ENCODE assay signal across 9 cellular contexts in the genomic region with DNA sequence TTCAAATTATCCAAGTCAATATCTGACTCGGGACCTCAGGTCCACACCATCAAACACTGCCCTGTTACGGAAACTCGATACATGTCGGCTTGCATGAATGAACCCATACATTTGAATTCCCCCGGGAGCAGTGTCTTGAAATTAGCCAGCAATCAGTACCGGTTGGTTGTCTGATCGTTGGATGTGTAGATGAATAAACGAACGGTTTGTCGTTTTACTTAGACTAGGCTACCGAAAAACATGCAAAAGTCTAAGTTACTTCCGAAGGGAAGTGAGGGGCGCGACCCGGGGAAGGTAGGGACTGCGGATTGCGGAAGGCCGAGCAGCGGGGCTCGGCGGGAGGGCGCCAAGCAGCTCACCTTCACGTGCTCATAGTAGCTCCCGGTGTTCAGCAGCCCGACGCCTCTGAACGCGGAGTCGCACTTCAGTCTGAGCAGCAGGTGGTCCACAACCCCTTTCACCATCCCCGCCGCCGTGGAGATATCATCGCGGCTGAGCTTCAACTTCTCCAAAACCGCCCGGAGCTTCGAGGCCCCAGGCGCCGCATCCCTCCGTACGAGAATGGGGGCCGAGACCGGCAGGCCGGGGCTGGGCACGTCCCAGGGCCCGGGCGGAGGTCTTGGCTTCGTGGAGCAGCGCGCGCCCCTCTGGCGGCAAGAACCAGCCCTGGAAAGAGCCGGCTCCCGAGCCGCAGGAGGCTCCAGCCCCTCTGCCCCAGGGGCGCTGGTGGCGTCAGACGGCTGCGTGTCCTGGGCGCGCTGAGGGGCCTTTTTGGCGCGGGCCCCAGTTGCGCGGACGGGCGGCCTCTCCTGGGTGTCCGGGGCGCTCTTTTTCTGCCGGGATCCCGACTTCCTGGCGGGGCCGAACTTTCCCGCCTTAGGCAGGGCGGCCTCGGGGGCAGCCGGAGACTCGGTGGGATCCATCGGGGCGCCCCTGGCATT. TPM values are rescaled to one million over a fixed set of nuclear protein-coding genes. Genes with fewer than 3 reads are reported as not detected.
DNase-seq lines count a peak whose midpoint lies in the region; ATAC-seq, FAIRE-seq and TF ChIP-seq lines count a peak whose summit lies in the region.
"Had no signal": no experiment of that assay in that cellular context is flagged by ENCODE, and none has a peak within 500 bp of the region (broad histone marks: within the 10 kb centered on the region; RNA-seq: fewer than 3 reads in every experiment).

No MANE protein-coding gene starts in this region.

- intact Hi-C loops in K562 (cut with micrococcal nuclease) = no loop called here

- no peak for TF ChIP-seq RAD21 in K562 (CRISPR knock-in tag; conservative IDR thresholded peaks at IDR 0.05 in 1 of 2, IDR thresholded peaks at IDR 0.05 in 1 of 2)

- no peaks in the 10 kb centered on the region for H3K9me1 ChIP-seq in K562 (ENCODE audit: control insufficient read depth, insufficient read depth, low read length)

- no peak for FAIRE-seq in K562 (lab: Jason Lieb, UNC)
- FAIRE-seq in small intestine (lab: Jason Lieb, UNC) = no peak
- FAIRE-seq: colon had no signal

- no peak overlapping the region for H3K9ac ChIP-seq in K562 (ENCODE audit: insufficient read depth in 1 of 2, low read depth in 2 of 2, low read length in 2 of 2)

- no TSS peak for BruUV-seq in K562 (replicated peaks; lab: Mats Ljungman, UMichigan)

- H3K36me3 ChIP-seq in K562 (ENCODE audit: control insufficient read depth, insufficient read depth, low read length) (no peaks in the 10 kb centered on the region), small intestine (ENCODE audit: control insufficient read depth in 2 of 2, insufficient read depth in 2 of 2, low read length in 2 of 2) (peaks cover 0 to 3% of the 10 kb centered on the region in 2 donors)

- H3K27me3 ChIP-seq in K562 (ENCODE audit: control insufficient read depth in 2 of 2, insufficient read depth in 2 of 2, low read length in 2 of 2) = no peaks in the 10 kb centered on the region
- no peaks in the 10 kb centered on the region for H3K27me3 ChIP-seq in small intestine (ENCODE audit: control insufficient read depth in 2 of 2, insufficient read depth in 2 of 2, low read length in 2 of 2)

- no peak for TF ChIP-seq POLR2A in K562 (conservative IDR thresholded peaks at IDR 0.05)

- peak; percentile 47 for ATAC-seq in GM21529 (IDR thresholded peaks at IDR 0.05; ENCODE audit: unreplicated experiment)
- ATAC-seq in K562 = no peak

- H3K79me2 ChIP-seq in K562 (ENCODE audit: control insufficient read depth, insufficient read depth, low read length) = no peaks in the 10 kb centered on the region

- no peak overlapping the region for H3K27ac ChIP-seq in K562 (ENCODE audit: extremely low read depth, low read depth, low read length)
- H3K27ac ChIP-seq in small intestine (ENCODE audit: low read depth in 1 of 2, low read length in 1 of 2) = peak overlapping the region; percentile 35 to 90

- POLR2A ChIA-PET in K562 (lab: Yijun Ruan, JAX) (no interaction called here), HEK293T (lab: Yijun Ruan, JAX) (interaction anchor here (1.0 kb wide), 1 partner anchor 10 kb away, joined by 4 read pairs; the partner anchor contains the start of gene MTO1)

- no peak for TF ChIP-seq CTCF in K562 (IDR thresholded peaks at IDR 0.05 in 2 of 3, conservative IDR thresholded peaks at IDR 0.05 in 1 of 3; ENCODE audit: insufficient read depth in 2 of 3, low read depth in 1 of 3, low read length in 3 of 3)

- 91% methylated on average over 36 of the region's 80 CpGs for WGBS in K562 (ENCODE audit: insufficient coverage, low coverage, missing lambda C conversion rate)
- WGBS in small intestine, 3 donors = 1 to 2% (median 2%) methylated on average over 63 to 80 of the region's 80 CpGs

- H3K4me3 ChIP-seq in K562 = no peak overlapping the region
- peak overlapping the region; percentile 41 for H3K4me3 ChIP-seq in iPS-11a (ENCODE audit: low read depth, low read length)
- H3K4me3 ChIP-seq in small intestine (ENCODE audit: low read depth in 1 of 2, low read length in 2 of 2) = peak overlapping the region; percentile 60 to 86

- CTCF ChIA-PET in K562 (lab: Yijun Ruan, JAX; ENCODE audit: low intra/inter-chr PET ratio) = no interaction called here
- CTCF ChIA-PET in HEK293T (lab: Yijun Ruan, JAX) = no interaction called here

- in situ Hi-C loops in K562 (cut with MboI) = no loop called here

- H3K9me3 ChIP-seq in K562 (replicated peaks; ENCODE audit: control insufficient read depth, insufficient read depth, low read depth, low read length) = no peaks in the 10 kb centered on the region; the same call in none of the 2 replicates
- H3K9me3 ChIP-seq in small intestine (ENCODE audit: control insufficient read depth, low read depth) = no peaks in the 10 kb centered on the region

- no peak overlapping the region for H3K4me2 ChIP-seq in K562 (ENCODE audit: insufficient read depth, low read length)

- H3K4me1 ChIP-seq in K562 (replicated peaks in 1 of 2; ENCODE audit: control insufficient read depth in 2 of 2, insufficient read depth in 2 of 2, low read length in 2 of 2) = peaks cover 3 to 6% of the 10 kb centered on the region in 2 experiments; a peak in 3 of 5 replicates
- no peaks in the 10 kb centered on the region for H3K4me1 ChIP-seq in small intestine (ENCODE audit: control insufficient read depth in 2 of 2, insufficient read depth in 1 of 2, low read depth in 1 of 2, low read length in 1 of 2)

- H4K20me1 ChIP-seq in K562 (replicated peaks; ENCODE audit: control insufficient read depth, insufficient read depth, low read length) = no peaks in the 10 kb centered on the region

- H2AFZ ChIP-seq in K562 (ENCODE audit: low read depth, low read length) = no peak overlapping the region

- no peak for TF ChIP-seq EP300 in K562 (IDR thresholded peaks at IDR 0.05; ENCODE audit: low read length)

- DNase-seq in EH (ENCODE audit: low read depth) (peak; percentile 59), KG1 (lab: John Stamatoyannopoulos, UW) (peak; percentile 38), T-helper 22 cell (ENCODE audit: low read depth) (peak; percentile 26), K562 (ENCODE audit: extremely low read depth in 1 of 4, low spot score in 3 of 4) (no peak), small intestine (peak; percentile 18), HEK293T (ENCODE audit: extremely low spot score) (no peak)

RNA-seq across cellular contexts. Expression of gene CGAS, which starts 0.7 kb away (rescaled TPM):
- total RNA-seq in K562 (2011; cell fraction: chromatin; rRNA removed; ENCODE audit: low replicate concordance) = 0.16 TPM in 1 of 2 replicates, not detected in the other
- total RNA-seq in K562 (2011; cell fraction: nucleolus; rRNA removed) = 0.17 TPM in 1 of 2 replicates, not detected in the other
- total RNA-seq in K562 (2011; cell fraction: nucleoplasm; rRNA removed) = 0.59 TPM in 1 of 2 replicates, not detected in the other
- 0.32 TPM in 1 of 2 replicates, not detected in the other for total RNA-seq in K562 (2014; rRNA removed)
- 0.18 TPM in 1 of 2 replicates, not detected in the other for total RNA-seq in K562 (2014; rRNA removed; fragmentation: Illumina TruSeq; extraction: Trizol)
- not detected in 2 replicates for total RNA-seq in K562 (2015; rRNA removed; fragmentation: Illumina TruSeq; extraction: Trizol)
- total RNA-seq in K562 (2021) = 0.04 and 0.11 TPM in 2 replicates
- 0.03 and 0.06 TPM in 2 replicates for polyA plus RNA-seq in K562 (2011; rRNA removed)
- 0.03 TPM in 1 of 2 replicates, not detected in the other for polyA plus RNA-seq in K562 (2011; cell fraction: cytosol; rRNA removed)
- polyA plus RNA-seq in K562 (2011; cell fraction: nucleus; rRNA removed) = 0.09 TPM in 1 of 2 replicates, not detected in the other
- 0.07 and 0.21 TPM in 2 replicates for polyA plus RNA-seq in K562 (2012)
- polyA plus RNA-seq in K562 (2014; fragmentation: Illumina TruSeq; extraction: Trizol) = 0.06 and 0.08 TPM in 2 replicates
- polyA plus RNA-seq in K562 (2014; fragmentation: Nextera tagmentation; extraction: Ambion mirVana) = under 1 TPM in 1 of 2 experiments, not detected in 1; 0.01 TPM
- 0.13 and 0.15 TPM in 2 replicates for polyA plus RNA-seq in K562 (2014; rRNA removed)
- 0.25 TPM in 1 of 2 replicates, not detected in the other for polyA minus RNA-seq in K562 (2011; rRNA and poly(A)+ RNA removed)
- polyA minus RNA-seq in K562 (2011; cell fraction: cytosol; rRNA and poly(A)+ RNA removed) = not detected in 2 replicates
- polyA minus RNA-seq in K562 (2011; cell fraction: nucleus; rRNA and poly(A)+ RNA removed) = 0.11 TPM in 1 of 2 replicates, not detected in the other
- polyA plus RNA-seq in small intestine = 1 to 10 TPM in 2 of 3 donors, under 1 TPM in 1; 0.89 to 2.5 (median 2.2) TPM

RNA-seq across cellular contexts. Expression of gene MTO1, which starts 10.1 kb away (rescaled TPM):
- total RNA-seq in K562 (2011; cell fraction: chromatin; rRNA removed; ENCODE audit: low replicate concordance) = 88.8 and 98.3 TPM in 2 replicates
- total RNA-seq in K562 (2011; cell fraction: nucleolus; rRNA removed) = 52.0 and 54.5 TPM in 2 replicates
- 62.1 and 66.7 TPM in 2 replicates for total RNA-seq in K562 (2011; cell fraction: nucleoplasm; rRNA removed)
- total RNA-seq in K562 (2014; rRNA removed) (49.5 and 49.8 TPM in 2 replicates), K562 (2014; rRNA removed; fragmentation: Illumina TruSeq; extraction: Trizol) (62.3 and 67.2 TPM in 2 replicates), K562 (2015; rRNA removed; fragmentation: Illumina TruSeq; extraction: Trizol) (55.2 and 60.1 TPM in 2 replicates), K562 (2021) (42.3 and 53.7 TPM in 2 replicates)
- polyA plus RNA-seq in K562 (2011; rRNA removed) (50.0 and 50.6 TPM in 2 replicates), K562 (2014; fragmentation: Illumina TruSeq; extraction: Trizol) (48.6 and 49.3 TPM in 2 replicates), K562 (2014; fragmentation: Nextera tagmentation; extraction: Ambion mirVana) (10 to 100 TPM; 33.4 to 55.1 TPM), K562 (2014; rRNA removed) (38.3 and 48.3 TPM in 2 replicates), small intestine (10 to 100 TPM; 15.9 to 18.6 (median 17.7) TPM)
- polyA plus RNA-seq in K562 (2011; cell fraction: cytosol; rRNA removed) = 30.6 and 33.3 TPM in 2 replicates
- polyA plus RNA-seq in K562 (2011; cell fraction: nucleus; rRNA removed) = 118 and 132 TPM in 2 replicates
- 28.5 and 60.9 TPM in 2 replicates for polyA plus RNA-seq in K562 (2012)
- 71.5 and 81.2 TPM in 2 replicates for polyA minus RNA-seq in K562 (2011; rRNA and poly(A)+ RNA removed)
- polyA minus RNA-seq in K562 (2011; cell fraction: cytosol; rRNA and poly(A)+ RNA removed) = 24.5 and 28.9 TPM in 2 replicates
- polyA minus RNA-seq in K562 (2011; cell fraction: nucleus; rRNA and poly(A)+ RNA removed) = 49.5 and 72.3 TPM in 2 replicates

RNA-seq across cellular contexts. Expression of gene DDX43, which starts 56.8 kb away (rescaled TPM):
- total RNA-seq in K562 (2011; cell fraction: chromatin; rRNA removed; ENCODE audit: low replicate concordance) = 0.23 TPM in 1 of 2 replicates, not detected in the other
- total RNA-seq in K562 (2011; cell fraction: nucleolus; rRNA removed) = not detected in 2 replicates
- not detected in 2 replicates for total RNA-seq in K562 (2011; cell fraction: nucleoplasm; rRNA removed)
- total RNA-seq in K562 (2014; rRNA removed) = 0.32 TPM in 1 of 2 replicates, not detected in the other
- 0.19 and 0.40 TPM in 2 replicates for total RNA-seq in K562 (2014; rRNA removed; fragmentation: Illumina TruSeq; extraction: Trizol)
- 0.19 and 0.25 TPM in 2 replicates for total RNA-seq in K562 (2015; rRNA removed; fragmentation: Illumina TruSeq; extraction: Trizol)
- 0.18 and 0.20 TPM in 2 replicates for total RNA-seq in K562 (2021)
- 0.07 TPM in 1 of 2 replicates, not detected in the other for polyA plus RNA-seq in K562 (2011; rRNA removed)
- polyA plus RNA-seq in K562 (2011; cell fraction: cytosol; rRNA removed) = not detected in 2 replicates
- polyA plus RNA-seq in K562 (2011; cell fraction: nucleus; rRNA removed) = not detected in 2 replicates
- 0.23 and 0.37 TPM in 2 replicates for polyA plus RNA-seq in K562 (2012)
- 0.12 and 0.42 TPM in 2 replicates for polyA plus RNA-seq in K562 (2014; fragmentation: Illumina TruSeq; extraction: Trizol)
- under 1 TPM; 0.10 to 0.27 TPM for polyA plus RNA-seq in K562 (2014; fragmentation: Nextera tagmentation; extraction: Ambion mirVana)
- polyA plus RNA-seq in K562 (2014; rRNA removed) = 0.57 and 0.88 TPM in 2 replicates
- polyA minus RNA-seq in K562 (2011; rRNA and poly(A)+ RNA removed) = not detected in 2 replicates
- polyA minus RNA-seq in K562 (2011; cell fraction: cytosol; rRNA and poly(A)+ RNA removed) = not detected in 2 replicates
- polyA minus RNA-seq in K562 (2011; cell fraction: nucleus; rRNA and poly(A)+ RNA removed) = not detected in 2 replicates
- polyA plus RNA-seq in small intestine = 1 to 10 TPM in 1 of 3 donors, under 1 TPM in 1, not detected in 1; 0.39 to 1.6 TPM

Comparison
In these comparisons a context has a peak if more than half of its experiments do, and no peak if none do; other contexts are left out.
1. DNase-seq: peak in EH (single experiment), KG1 (single experiment), T-helper 22 cell (single experiment) and small intestine (single experiment); none in K562 (0 of 4) and HEK293T (single experiment).